ENCODE assay signal across 16 cellular contexts in genomic region chr1:91700771-91701493, GRCh38.
A peak's percentile ranks its signal among the peaks of the same experiment; 100 is the strongest.
DNase-seq lines count a peak whose midpoint lies in the region; FAIRE-seq and TF ChIP-seq lines count a peak whose summit lies in the region.
"Had no signal": no experiment of that assay in that cellular context is flagged by ENCODE, and none has a peak within 500 bp of the region (broad histone marks: within the 10 kb centered on the region; RNA-seq: fewer than 3 reads in every experiment).

No MANE protein-coding gene starts in this region.

- H3K4me3 Mint-ChIP-seq in endothelial cell (ENCODE audit: unreplicated experiment) (peak overlapping the region; percentile 16), nephron (peak overlapping the region in 1 of 3 experiments; percentile 12)
- no peak overlapping the region for H3K4me3 Mint-ChIP-seq in activated naive CD8-positive, alpha-beta T cell treated with anti-CD3 and anti-CD28 coated beads for 36 hours
- H3K4me3 Mint-ChIP-seq: activated CD4-positive, alpha-beta T cell treated with anti-CD3 and anti-CD28 coated beads, Interleukin-2, amount 10 ng/mL, durations not matched to agents 7 days and 5 days; neural progenitor cell had no signal

- TF ChIP-seq CTCF in AG04449 (IDR thresholded peaks at IDR 0.05; ENCODE audit: insufficient read depth, low read length, missing control alignments): no peak
- no peak for TF ChIP-seq CTCF in endothelial cell (IDR thresholded peaks at IDR 0.05; ENCODE audit: unreplicated experiment)
- no peak for TF ChIP-seq CTCF in nephron (IDR thresholded peaks at IDR 0.05; ENCODE audit: unreplicated experiment in 3 of 3)

- FAIRE-seq in H54 (lab: Jason Lieb, UNC): no peak

- H3K4me1 Mint-ChIP-seq in endothelial cell (ENCODE audit: unreplicated experiment): peaks cover 25% of the 10 kb centered on the region
- peaks cover 56% of the 10 kb centered on the region for H3K4me1 Mint-ChIP-seq in nephron
- peaks cover 21% of the 10 kb centered on the region for H3K4me1 Mint-ChIP-seq in activated naive CD8-positive, alpha-beta T cell treated with anti-CD3 and anti-CD28 coated beads for 36 hours

- H3K4me3 ChIP-seq in AG04449 (ENCODE audit: low read depth, low read length): no peak overlapping the region
- H3K4me3 ChIP-seq: cardiac muscle cell, lower lobe of right lung, neural progenitor cell had no signal

- CTCF ChIA-PET in AG04449 (lab: Yijun Ruan, JAX): interaction anchor here (0.6 to 3.5 kb wide), 10 partner anchors 10 to 224 kb away, joined by 3 to 14 read pairs (median 4); no protein-coding TSS in a partner anchor

- H3K27ac Mint-ChIP-seq in endothelial cell (ENCODE audit: unreplicated experiment): no peak overlapping the region
- peak overlapping the region; percentile 52 to 84 (median 79) for H3K27ac Mint-ChIP-seq in nephron
- H3K27ac Mint-ChIP-seq in activated naive CD8-positive, alpha-beta T cell treated with anti-CD3 and anti-CD28 coated beads for 36 hours: no peak overlapping the region
- H3K27ac Mint-ChIP-seq: neural progenitor cell had no signal

- DNase-seq in AG04449 (ENCODE audit: low read depth, low spot score): peak; percentile 69
- DNase-seq in HS-27A (ENCODE audit: low read depth): peak; percentile 68
- no peak for DNase-seq in endothelial cell (ENCODE audit: low spot score)
- no peak for DNase-seq in GOT3 (lab: John Stamatoyannopoulos, UW)
- no peak for DNase-seq in H54 (ENCODE audit: insufficient read length, low spot score)
- no peak for DNase-seq in NCI-H446 treated with DMSO at 0.1 percent for 48 hours (lab: John Stamatoyannopoulos, UW)
- DNase-seq in activated naive CD8-positive, alpha-beta T cell treated with anti-CD3 and anti-CD28 coated beads for 36 hours: no peak
- DNase-seq: activated CD4-positive, alpha-beta T cell treated with anti-CD3 and anti-CD28 coated beads, Interleukin-2, amount 10 ng/mL, durations not matched to agents 7 days and 5 days; DMS153; lower lobe of right lung; NCI-H2029; NCI-H748 treated with DMSO at 0.1 percent for 48 hours; substantia nigra had no signal

- POLR2A ChIA-PET in AG04449 (lab: Yijun Ruan, JAX): interaction anchor here (1.5 kb wide), 1 partner anchor 30 kb away, joined by 3 read pairs; no protein-coding TSS in a partner anchor

- H3K9me3 Mint-ChIP-seq in endothelial cell (ENCODE audit: unreplicated experiment) (no peaks in the 10 kb centered on the region), nephron (no peaks in the 10 kb centered on the region)
- H3K9me3 Mint-ChIP-seq in activated naive CD8-positive, alpha-beta T cell treated with anti-CD3 and anti-CD28 coated beads for 36 hours: no peaks in the 10 kb centered on the region

- no peak for TF ChIP-seq POLR2A in H54 (IDR thresholded peaks at IDR 0.05; ENCODE audit: low read depth, low read length)

- H3K36me3 Mint-ChIP-seq in endothelial cell (ENCODE audit: low read depth, unreplicated experiment) (peaks cover 28% of the 10 kb centered on the region), nephron (ENCODE audit: low read depth) (peaks cover 55% of the 10 kb centered on the region)
- H3K36me3 Mint-ChIP-seq in activated naive CD8-positive, alpha-beta T cell treated with anti-CD3 and anti-CD28 coated beads for 36 hours: peaks cover 11% of the 10 kb centered on the region

- peaks cover 3% of the 10 kb centered on the region for H3K27me3 Mint-ChIP-seq in endothelial cell (ENCODE audit: unreplicated experiment)
- no peaks in the 10 kb centered on the region for H3K27me3 Mint-ChIP-seq in nephron (ENCODE audit: low read depth)
- no peaks in the 10 kb centered on the region for H3K27me3 Mint-ChIP-seq in activated naive CD8-positive, alpha-beta T cell treated with anti-CD3 and anti-CD28 coated beads for 36 hours
- H3K27me3 Mint-ChIP-seq: activated CD4-positive, alpha-beta T cell treated with anti-CD3 and anti-CD28 coated beads, Interleukin-2, amount 10 ng/mL, durations not matched to agents 7 days and 5 days had no signal

Comparison
In these comparisons a context has a peak if more than half of its experiments do, and no peak if none do; other contexts are left out.
1. DNase-seq: peak in AG04449 (single experiment) and HS-27A (single experiment); none in endothelial cell (single experiment), GOT3 (single experiment), H54 (single experiment), NCI-H446 treated with DMSO at 0.1 percent for 48 hours (single experiment) and activated naive CD8-positive, alpha-beta T cell treated with anti-CD3 and anti-CD28 coated beads for 36 hours (single experiment).
2. H3K27ac Mint-ChIP-seq: peak in nephron (3 of 3); none in endothelial cell (single experiment) and activated naive CD8-positive, alpha-beta T cell treated with anti-CD3 and anti-CD28 coated beads for 36 hours (single experiment).